In genomic region chr1:87327362-87328120, GRCh38 we compare ENCODE assay signal across 8 cellular contexts. TPM values are rescaled to one million over a fixed set of nuclear protein-coding genes. Genes with fewer than 3 reads are reported as not detected.
DNase-seq lines count a peak whose midpoint lies in the region; ATAC-seq and TF ChIP-seq lines count a peak whose summit lies in the region.

No MANE protein-coding gene starts in this region.

- POLR2A ChIA-PET in AG04450 (lab: Yijun Ruan, JAX), result interaction anchor here (0.7 to 1.0 kb wide), 4 partner anchors 178 to 641 kb away, joined by 3 to 4 read pairs (median 4); no protein-coding TSS in a partner anchor

- H3K27ac Mint-ChIP-seq in chondrocyte (ENCODE audit: unreplicated experiment), result peak overlapping the region; percentile 89

- no peak for TF ChIP-seq CTCF in AG04450 (IDR thresholded peaks at IDR 0.05; ENCODE audit: low read depth, low read length)
- TF ChIP-seq CTCF in chondrocyte (IDR thresholded peaks at IDR 0.05), result no peak
- TF ChIP-seq CTCF in GM13976 (IDR thresholded peaks at IDR 0.05; ENCODE audit: borderline replicate concordance, control extremely low read depth, extremely low read depth, insufficient read depth, missing control alignments), result no peak

- H3K27me3 ChIP-seq in AG04450 (ENCODE audit: control insufficient read depth, insufficient read depth, low read length) (no peaks in the 10 kb centered on the region), muscle layer of duodenum (ENCODE audit: low read depth, low read length) (no peaks in the 10 kb centered on the region)

- H3K9me3 ChIP-seq in AG04450 (ENCODE audit: control insufficient read depth, insufficient read depth, low read length) (peaks cover 3% of the 10 kb centered on the region; the same call in 1 of the 2 replicates), muscle layer of duodenum (ENCODE audit: control insufficient read depth in 1 of 2, low read length in 2 of 2) (no peaks in the 10 kb centered on the region)

- H3K4me3 Mint-ChIP-seq in chondrocyte (ENCODE audit: unreplicated experiment), result peak overlapping the region; percentile 78

- peaks cover 6 to 11% of the 10 kb centered on the region in 2 donors for H3K4me1 ChIP-seq in muscle layer of duodenum (ENCODE audit: control insufficient read depth in 1 of 2, insufficient read depth in 2 of 2, low read length in 2 of 2)

- H3K4me3 ChIP-seq in AG04450 (ENCODE audit: low read depth, low read length) (peak overlapping the region; percentile 71), muscle layer of duodenum (ENCODE audit: low read depth in 1 of 2, low read length in 2 of 2) (peak overlapping the region; percentile 64 to 79)
- H3K4me3 ChIP-seq in Jurkat, Clone E6-1 (ENCODE audit: low read length), result peak overlapping the region; percentile 75

- H3K9me3 Mint-ChIP-seq in chondrocyte (ENCODE audit: low read depth), result no peaks in the 10 kb centered on the region

- peak overlapping the region; percentile 87 for H3K27ac ChIP-seq in AG04450 (ENCODE audit: low read depth, low read length)
- H3K27ac ChIP-seq in muscle layer of duodenum (ENCODE audit: low read length), result peak overlapping the region; percentile 89

- no peaks in the 10 kb centered on the region for H3K36me3 Mint-ChIP-seq in chondrocyte (ENCODE audit: low read depth)

- H3K27me3 Mint-ChIP-seq in chondrocyte (ENCODE audit: low read depth), result no peaks in the 10 kb centered on the region

- DNase-seq in AG04450 (ENCODE audit: low read depth, low spot score) (no peak), chondrocyte (ENCODE audit: low spot score) (no peak), GM19240 (ENCODE audit: insufficient read length, low spot score) (no peak), GM13976 (ENCODE audit: low spot score) (no peak)
- DNase-seq in Jurkat, Clone E6-1 (ENCODE audit: low read depth, low spot score), result no peak

- H3K4me1 Mint-ChIP-seq in chondrocyte (ENCODE audit: low read depth), result peaks cover 23% of the 10 kb centered on the region

- in situ Hi-C loops in GM13976 (cut with MboI; ENCODE audit: low sequenced_read_pairs, unreplicated experiment), result no loop called here

- no peak for ATAC-seq in HG02642 (IDR thresholded peaks at IDR 0.05; ENCODE audit: poor library complexity, unreplicated experiment)
- ATAC-seq in HG02938 (IDR thresholded peaks at IDR 0.05; ENCODE audit: unreplicated experiment), result no peak

- H3K36me3 ChIP-seq in muscle layer of duodenum (ENCODE audit: control insufficient read depth in 1 of 2, insufficient read depth in 2 of 2, low read length in 2 of 2), result peaks cover 0 to 6% of the 10 kb centered on the region in 2 donors

- CTCF ChIA-PET in AG04450 (lab: Charles Lee), result interaction anchor here (0.7 to 6.0 kb wide), 11 partner anchors 9 to 735 kb away, joined by 3 to 40 read pairs (median 7); no protein-coding TSS in a partner anchor

RNA-seq across cellular contexts. Expression of gene LMO4, which starts 1.1 kb away (rescaled TPM):
- 115 and 138 TPM in 2 replicates for polyA plus RNA-seq in AG04450 (2011; rRNA removed)
- polyA minus RNA-seq in AG04450 (2011; rRNA and poly(A)+ RNA removed), result 55.6 and 56.1 TPM in 2 replicates
- polyA plus RNA-seq in Jurkat, Clone E6-1 (2012; ENCODE audit: insufficient read depth, insufficient read length), result 61.9 TPM
- 26.8 to 37.6 TPM (median 36.1 TPM) in 3 replicates for total RNA-seq in chondrocyte
